ENCODE assay signal across 15 cellular contexts in the genomic region with DNA sequence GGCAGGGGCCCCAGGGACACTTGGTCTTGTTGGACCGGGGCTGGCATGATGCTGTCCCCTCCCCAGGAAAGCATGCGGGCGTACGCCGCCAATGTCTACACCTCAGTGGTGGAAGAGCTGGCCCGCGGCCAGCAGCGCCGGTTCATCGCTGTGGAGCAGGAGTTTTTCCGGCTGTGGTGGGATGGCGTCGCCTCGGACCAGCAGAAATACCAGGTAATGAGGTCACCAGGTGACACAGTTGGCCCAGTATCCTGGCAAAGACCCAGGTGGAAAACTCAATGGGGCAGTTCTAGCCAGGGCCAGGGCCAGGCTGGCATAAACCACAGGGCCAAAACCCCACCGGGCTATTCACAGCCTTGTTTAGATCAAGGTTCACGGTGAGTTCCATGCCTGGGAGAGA. TPM values are rescaled to one million over a fixed set of nuclear protein-coding genes. Genes with fewer than 3 reads are reported as not detected.
DNase-seq lines count a peak whose midpoint lies in the region; ATAC-seq and TF ChIP-seq lines count a peak whose summit lies in the region.
"Had no signal": no experiment of that assay in that cellular context is flagged by ENCODE, and none has a peak within 500 bp of the region (broad histone marks: within the 10 kb centered on the region; RNA-seq: fewer than 3 reads in every experiment).

No MANE protein-coding gene starts in this region.

- intact Hi-C loops in PC-3 (cut with micrococcal nuclease): no loop called here

- peaks cover 3% of the 10 kb centered on the region for H3K36me3 ChIP-seq in PC-3 (ENCODE audit: low read depth, low read length)
- H3K36me3 ChIP-seq: neural progenitor cell had no signal

- peaks cover 20% of the 10 kb centered on the region for H3K4me1 ChIP-seq in PC-3 (ENCODE audit: insufficient read depth, low read length)
- H3K4me1 ChIP-seq: neural progenitor cell had no signal

- H3K9me3 Mint-ChIP-seq in activated CD4-positive, alpha-beta T cell treated with anti-CD3 and anti-CD28 coated beads, Interleukin-2, amount 10 ng/mL, durations not matched to agents 7 days and 5 days: peaks cover 4% of the 10 kb centered on the region
- peaks cover 3% of the 10 kb centered on the region for H3K9me3 Mint-ChIP-seq in stimulated activated effector memory CD8-positive, alpha-beta T cell treated with anti-CD3 and anti-CD28 coated beads, Interleukin-12 subunit alpha, Interleukin-12 subunit beta, amount 100 ng/mL, for 72 hours

- BruUV-seq in PC-3 (replicated peaks; lab: Mats Ljungman, UMichigan): no TSS peak

- DNase-seq in activated CD4-positive, alpha-beta T cell treated with anti-CD3 and anti-CD28 coated beads, Interleukin-2, amount 10 ng/mL, durations not matched to agents 7 days and 5 days: no peak
- no peak for DNase-seq in activated CD4-positive, alpha-beta T cell treated with anti-CD3 and anti-CD28 coated beads, Interleukin-2, amount 50 U/mL, for 4 hours
- DNase-seq in PC-3 (peak; percentile 74), epithelial cell of proximal tubule (ENCODE audit: low read depth) (no peak)
- DNase-seq in stimulated activated effector memory CD8-positive, alpha-beta T cell treated with anti-CD3 and anti-CD28 coated beads, Interleukin-12 subunit alpha, Interleukin-12 subunit beta, amount 100 ng/mL, for 72 hours (ENCODE audit: low spot score in 2 of 2): no peak
- DNase-seq: activated CD4-positive, CD25-positive, alpha-beta regulatory T cell; DMS 273 treated with DMSO at 0.1 percent for 48 hours; kidney glomerular epithelial cell; NCI-H2107; testis had no signal

- H3K4me3 Mint-ChIP-seq in activated CD4-positive, alpha-beta T cell treated with anti-CD3 and anti-CD28 coated beads, Interleukin-2, amount 10 ng/mL, durations not matched to agents 7 days and 5 days: peak overlapping the region; percentile 82
- peak overlapping the region; percentile 83 for H3K4me3 Mint-ChIP-seq in stimulated activated effector memory CD8-positive, alpha-beta T cell treated with anti-CD3 and anti-CD28 coated beads, Interleukin-12 subunit alpha, Interleukin-12 subunit beta, amount 100 ng/mL, for 72 hours

- peak overlapping the region; percentile 96 for H3K4me2 ChIP-seq in PC-3 (ENCODE audit: low read length)

- POLR2A ChIA-PET in activated CD4-positive, alpha-beta T cell treated with anti-CD3 and anti-CD28 coated beads, Interleukin-2, amount 10 ng/mL, durations not matched to agents 7 days and 5 days (lab: Charles Lee): interaction anchor here (0.6 kb wide), 1 partner anchor 99 kb away, joined by 4 read pairs; no protein-coding TSS in a partner anchor
- POLR2A ChIA-PET in PC-3 (lab: Charles Lee; ENCODE audit: unreplicated experiment): no interaction called here

- no peaks in the 10 kb centered on the region for H3K9me3 ChIP-seq in PC-3 (ENCODE audit: low read length)
- H3K9me3 ChIP-seq: testis had no signal

- no peak overlapping the region for H3K27ac Mint-ChIP-seq in activated CD4-positive, alpha-beta T cell treated with anti-CD3 and anti-CD28 coated beads, Interleukin-2, amount 10 ng/mL, durations not matched to agents 7 days and 5 days
- peak overlapping the region; percentile 89 for H3K27ac Mint-ChIP-seq in stimulated activated effector memory CD8-positive, alpha-beta T cell treated with anti-CD3 and anti-CD28 coated beads, Interleukin-12 subunit alpha, Interleukin-12 subunit beta, amount 100 ng/mL, for 72 hours
- H3K27ac Mint-ChIP-seq: neural progenitor cell had no signal

- no peaks in the 10 kb centered on the region for H4K20me1 ChIP-seq in PC-3 (ENCODE audit: low read length)

- H3K9me2 ChIP-seq in PC-3 (replicated peaks; ENCODE audit: low read length): no peaks in the 10 kb centered on the region

- ATAC-seq in PC-3 (peak; percentile 29), HG03097 (IDR thresholded peaks at IDR 0.05; ENCODE audit: low FRiP score, unreplicated experiment) (no peak), HG02623 (IDR thresholded peaks at IDR 0.05; ENCODE audit: unreplicated experiment) (no peak), HG03196 (IDR thresholded peaks at IDR 0.05; ENCODE audit: unreplicated experiment) (no peak)
- ATAC-seq in stimulated activated effector memory CD8-positive, alpha-beta T cell treated with anti-CD3 and anti-CD28 coated beads, Interleukin-12 subunit alpha, Interleukin-12 subunit beta, amount 100 ng/mL, for 72 hours: no peak

- CTCF ChIA-PET in activated CD4-positive, alpha-beta T cell treated with anti-CD3 and anti-CD28 coated beads, Interleukin-2, amount 10 ng/mL, durations not matched to agents 7 days and 5 days (lab: Charles Lee): interaction anchor here (0.8 to 1.8 kb wide), 2 partner anchors 30 to 114 kb away, joined by 3 to 4 read pairs; no protein-coding TSS in a partner anchor
- CTCF ChIA-PET in PC-3 (lab: Charles Lee): no interaction called here

- no peak overlapping the region for H3K27ac ChIP-seq in PC-3 (ENCODE audit: low read length)
- H3K27ac ChIP-seq: KMS-11, neural progenitor cell, testis had no signal

- H2AFZ ChIP-seq in PC-3 (ENCODE audit: low read length): no peak overlapping the region
- H2AFZ ChIP-seq: neural progenitor cell had no signal

- TF ChIP-seq CTCF in PC-3 (conservative IDR thresholded peaks at IDR 0.05; ENCODE audit: low read depth, low read length) (no peak), epithelial cell of proximal tubule (conservative IDR thresholded peaks at IDR 0.05; ENCODE audit: low read depth, low read length) (no peak)

- H3K36me3 Mint-ChIP-seq in activated CD4-positive, alpha-beta T cell treated with anti-CD3 and anti-CD28 coated beads, Interleukin-2, amount 10 ng/mL, durations not matched to agents 7 days and 5 days (ENCODE audit: low read depth): peaks cover 39% of the 10 kb centered on the region
- H3K36me3 Mint-ChIP-seq in stimulated activated effector memory CD8-positive, alpha-beta T cell treated with anti-CD3 and anti-CD28 coated beads, Interleukin-12 subunit alpha, Interleukin-12 subunit beta, amount 100 ng/mL, for 72 hours: peaks cover 27% of the 10 kb centered on the region

- H3F3A ChIP-seq in PC-3 (ENCODE audit: low read length, unreplicated experiment): no peaks in the 10 kb centered on the region

- no peaks in the 10 kb centered on the region for H3K79me2 ChIP-seq in PC-3 (ENCODE audit: low read length)

- peaks cover 14% of the 10 kb centered on the region for H3K4me1 Mint-ChIP-seq in activated CD4-positive, alpha-beta T cell treated with anti-CD3 and anti-CD28 coated beads, Interleukin-2, amount 10 ng/mL, durations not matched to agents 7 days and 5 days
- peaks cover 19% of the 10 kb centered on the region for H3K4me1 Mint-ChIP-seq in stimulated activated effector memory CD8-positive, alpha-beta T cell treated with anti-CD3 and anti-CD28 coated beads, Interleukin-12 subunit alpha, Interleukin-12 subunit beta, amount 100 ng/mL, for 72 hours
- H3K4me1 Mint-ChIP-seq: neural progenitor cell had no signal

- no peak overlapping the region; the same call in 1 of the 2 replicates for H3K4me3 ChIP-seq in PC-3 (ENCODE audit: low read length)
- peak overlapping the region; percentile 91 for H3K4me3 ChIP-seq in epithelial cell of proximal tubule (ENCODE audit: low read depth, low read length)
- H3K4me3 ChIP-seq: neural progenitor cell, testis had no signal

- H3K27me3 ChIP-seq in PC-3 (ENCODE audit: low read length): no peaks in the 10 kb centered on the region
- H3K27me3 ChIP-seq: testis had no signal

- no peak overlapping the region for H3K9ac ChIP-seq in PC-3 (ENCODE audit: low read length)
- H3K9ac ChIP-seq: KMS-11, neural progenitor cell had no signal

- H3K27me3 Mint-ChIP-seq in activated CD4-positive, alpha-beta T cell treated with anti-CD3 and anti-CD28 coated beads, Interleukin-2, amount 10 ng/mL, durations not matched to agents 7 days and 5 days: no peaks in the 10 kb centered on the region

RNA-seq across cellular contexts. Expression of gene MAN2B2, which starts 1.5 kb away (rescaled TPM):
- 10 to 100 TPM; 36.1 to 36.7 TPM for total RNA-seq in activated CD4-positive, alpha-beta T cell treated with anti-CD3 and anti-CD28 coated beads, Interleukin-2, amount 10 ng/mL, durations not matched to agents 7 days and 5 days
- total RNA-seq in PC-3 (2014; rRNA removed): 8.5 and 9.8 TPM in 2 replicates
- total RNA-seq in epithelial cell of proximal tubule: 13.0 and 20.6 TPM in 2 replicates
